Comparison of ENCODE assay signal across 1 cellular context in genomic region chr11:61974766-61975631, GRCh38.
TF ChIP-seq lines count a peak whose summit lies in the region.

No MANE protein-coding gene starts in this region.

TF ChIP-seq in HepG2, 621 proteins besides CTCF, POLR2A, EP300 and RAD21 (continued from another document and continues in another):
- TF ChIP-seq, protein P1, sequence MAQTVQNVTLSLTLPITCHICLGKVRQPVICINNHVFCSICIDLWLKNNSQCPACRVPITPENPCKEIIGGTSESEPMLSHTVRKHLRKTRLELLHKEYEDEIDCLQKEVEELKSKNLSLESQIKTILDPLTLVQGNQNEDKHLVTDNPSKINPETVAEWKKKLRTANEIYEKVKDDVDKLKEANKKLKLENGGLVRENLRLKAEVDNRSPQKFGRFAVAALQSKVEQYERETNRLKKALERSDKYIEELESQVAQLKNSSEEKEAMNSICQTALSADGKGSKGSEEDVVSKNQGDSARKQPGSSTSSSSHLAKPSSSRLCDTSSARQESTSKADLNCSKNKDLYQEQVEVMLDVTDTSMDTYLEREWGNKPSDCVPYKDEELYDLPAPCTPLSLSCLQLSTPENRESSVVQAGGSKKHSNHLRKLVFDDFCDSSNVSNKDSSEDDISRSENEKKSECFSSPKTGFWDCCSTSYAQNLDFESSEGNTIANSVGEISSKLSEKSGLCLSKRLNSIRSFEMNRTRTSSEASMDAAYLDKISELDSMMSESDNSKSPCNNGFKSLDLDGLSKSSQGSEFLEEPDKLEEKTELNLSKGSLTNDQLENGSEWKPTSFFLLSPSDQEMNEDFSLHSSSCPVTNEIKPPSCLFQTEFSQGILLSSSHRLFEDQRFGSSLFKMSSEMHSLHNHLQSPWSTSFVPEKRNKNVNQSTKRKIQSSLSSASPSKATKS (CRISPR knock-in tag; IDR thresholded peaks at IDR 0.05) = no peak
- TF ChIP-seq SMAD3 (CRISPR knock-in tag; IDR thresholded peaks at IDR 0.05) (no peak), TRAFD1 (CRISPR knock-in tag; IDR thresholded peaks at IDR 0.05; ENCODE audit: borderline replicate concordance) (no peak), SNRNP70 (IDR thresholded peaks at IDR 0.05; ENCODE audit: low read depth, low read length) (no peak), POGK (CRISPR knock-in tag; conservative IDR thresholded peaks at IDR 0.05) (no peak), KAT2B (IDR thresholded peaks at IDR 0.05; ENCODE audit: borderline replicate concordance, low read depth, low read length) (no peak), MXD3 (CRISPR knock-in tag; IDR thresholded peaks at IDR 0.05) (no peak), GTF2F1 (IDR thresholded peaks at IDR 0.05; ENCODE audit: low read length) (no peak), ZNF317 (CRISPR knock-in tag; IDR thresholded peaks at IDR 0.05) (no peak), NCOA5 (CRISPR knock-in tag; IDR thresholded peaks at IDR 0.05) (no peak), ZNF788 (CRISPR knock-in tag; IDR thresholded peaks at IDR 0.05; ENCODE audit: borderline replicate concordance) (no peak; the same call in 1 of the 2 replicates), TBX3 (IDR thresholded peaks at IDR 0.05; ENCODE audit: borderline replicate concordance) (0 out of 2 replicates have a peak, but pooled peaks have one; percentile 6), ZNF839 (CRISPR knock-in tag; IDR thresholded peaks at IDR 0.05; ENCODE audit: borderline replicate concordance) (no peak), HNRNPL (IDR thresholded peaks at IDR 0.05; ENCODE audit: low read depth, low read length) (peak; percentile 93), NFYB (CRISPR knock-in tag; IDR thresholded peaks at IDR 0.05) (no peak), EHMT2 (IDR thresholded peaks at IDR 0.05; ENCODE audit: borderline replicate concordance, low read depth, low read length) (no peak), ZNF577 (CRISPR knock-in tag; IDR thresholded peaks at IDR 0.05; ENCODE audit: borderline replicate concordance, low read depth) (no peak), ZNF354B (CRISPR knock-in tag; IDR thresholded peaks at IDR 0.05) (no peak), SAP130 (CRISPR knock-in tag; IDR thresholded peaks at IDR 0.05; ENCODE audit: low read depth) (peak; percentile 67), ZNF24 (IDR thresholded peaks at IDR 0.05) (no peak), ZNF552 (CRISPR knock-in tag; IDR thresholded peaks at IDR 0.05; ENCODE audit: borderline replicate concordance) (no peak), E2F2 (CRISPR knock-in tag; IDR thresholded peaks at IDR 0.05; ENCODE audit: borderline replicate concordance) (no peak), NFIC (IDR thresholded peaks at IDR 0.05; ENCODE audit: low read length) (no peak), ZSCAN9 (CRISPR knock-in tag; IDR thresholded peaks at IDR 0.05; ENCODE audit: borderline replicate concordance) (no peak), ZZZ3 (CRISPR knock-in tag; IDR thresholded peaks at IDR 0.05; ENCODE audit: borderline replicate concordance) (no peak), RARG (CRISPR knock-in tag; IDR thresholded peaks at IDR 0.05; ENCODE audit: low read depth) (no peak), GPBP1L1 (CRISPR knock-in tag; IDR thresholded peaks at IDR 0.05) (no peak), TOE1 (CRISPR knock-in tag; IDR thresholded peaks at IDR 0.05) (no peak), EZH2 (conservative IDR thresholded peaks at IDR 0.05; ENCODE audit: low read depth, low read length) (no peak), SMYD3 (CRISPR knock-in tag; IDR thresholded peaks at IDR 0.05) (no peak), KDM5B (CRISPR knock-in tag; IDR thresholded peaks at IDR 0.05; ENCODE audit: borderline replicate concordance) (no peak), ZNF263 (CRISPR knock-in tag; IDR thresholded peaks at IDR 0.05) (no peak), ZBTB3 (CRISPR knock-in tag; IDR thresholded peaks at IDR 0.05; ENCODE audit: borderline replicate concordance, low read depth) (no peak), ISL2 (CRISPR knock-in tag; IDR thresholded peaks at IDR 0.05) (no peak), BCL6 (CRISPR knock-in tag; IDR thresholded peaks at IDR 0.05) (peak; percentile 63), RBFOX2 (IDR thresholded peaks at IDR 0.05; ENCODE audit: low read depth, low read length) (no peak)
- TF ChIP-seq, protein P2, sequence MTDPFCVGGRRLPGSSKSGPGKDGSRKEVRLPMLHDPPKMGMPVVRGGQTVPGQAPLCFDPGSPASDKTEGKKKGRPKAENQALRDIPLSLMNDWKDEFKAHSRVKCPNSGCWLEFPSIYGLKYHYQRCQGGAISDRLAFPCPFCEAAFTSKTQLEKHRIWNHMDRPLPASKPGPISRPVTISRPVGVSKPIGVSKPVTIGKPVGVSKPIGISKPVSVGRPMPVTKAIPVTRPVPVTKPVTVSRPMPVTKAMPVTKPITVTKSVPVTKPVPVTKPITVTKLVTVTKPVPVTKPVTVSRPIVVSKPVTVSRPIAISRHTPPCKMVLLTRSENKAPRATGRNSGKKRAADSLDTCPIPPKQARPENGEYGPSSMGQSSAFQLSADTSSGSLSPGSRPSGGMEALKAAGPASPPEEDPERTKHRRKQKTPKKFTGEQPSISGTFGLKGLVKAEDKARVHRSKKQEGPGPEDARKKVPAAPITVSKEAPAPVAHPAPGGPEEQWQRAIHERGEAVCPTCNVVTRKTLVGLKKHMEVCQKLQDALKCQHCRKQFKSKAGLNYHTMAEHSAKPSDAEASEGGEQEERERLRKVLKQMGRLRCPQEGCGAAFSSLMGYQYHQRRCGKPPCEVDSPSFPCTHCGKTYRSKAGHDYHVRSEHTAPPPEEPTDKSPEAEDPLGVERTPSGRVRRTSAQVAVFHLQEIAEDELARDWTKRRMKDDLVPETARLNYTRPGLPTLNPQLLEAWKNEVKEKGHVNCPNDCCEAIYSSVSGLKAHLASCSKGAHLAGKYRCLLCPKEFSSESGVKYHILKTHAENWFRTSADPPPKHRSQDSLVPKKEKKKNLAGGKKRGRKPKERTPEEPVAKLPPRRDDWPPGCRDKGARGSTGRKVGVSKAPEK (CRISPR knock-in tag; IDR thresholded peaks at IDR 0.05; ENCODE audit: borderline replicate concordance) = no peak
- TF ChIP-seq, protein P3, sequence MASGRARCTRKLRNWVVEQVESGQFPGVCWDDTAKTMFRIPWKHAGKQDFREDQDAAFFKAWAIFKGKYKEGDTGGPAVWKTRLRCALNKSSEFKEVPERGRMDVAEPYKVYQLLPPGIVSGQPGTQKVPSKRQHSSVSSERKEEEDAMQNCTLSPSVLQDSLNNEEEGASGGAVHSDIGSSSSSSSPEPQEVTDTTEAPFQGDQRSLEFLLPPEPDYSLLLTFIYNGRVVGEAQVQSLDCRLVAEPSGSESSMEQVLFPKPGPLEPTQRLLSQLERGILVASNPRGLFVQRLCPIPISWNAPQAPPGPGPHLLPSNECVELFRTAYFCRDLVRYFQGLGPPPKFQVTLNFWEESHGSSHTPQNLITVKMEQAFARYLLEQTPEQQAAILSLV (CRISPR knock-in tag; IDR thresholded peaks at IDR 0.05; ENCODE audit: borderline replicate concordance) = no peak
- TF ChIP-seq, protein P4, sequence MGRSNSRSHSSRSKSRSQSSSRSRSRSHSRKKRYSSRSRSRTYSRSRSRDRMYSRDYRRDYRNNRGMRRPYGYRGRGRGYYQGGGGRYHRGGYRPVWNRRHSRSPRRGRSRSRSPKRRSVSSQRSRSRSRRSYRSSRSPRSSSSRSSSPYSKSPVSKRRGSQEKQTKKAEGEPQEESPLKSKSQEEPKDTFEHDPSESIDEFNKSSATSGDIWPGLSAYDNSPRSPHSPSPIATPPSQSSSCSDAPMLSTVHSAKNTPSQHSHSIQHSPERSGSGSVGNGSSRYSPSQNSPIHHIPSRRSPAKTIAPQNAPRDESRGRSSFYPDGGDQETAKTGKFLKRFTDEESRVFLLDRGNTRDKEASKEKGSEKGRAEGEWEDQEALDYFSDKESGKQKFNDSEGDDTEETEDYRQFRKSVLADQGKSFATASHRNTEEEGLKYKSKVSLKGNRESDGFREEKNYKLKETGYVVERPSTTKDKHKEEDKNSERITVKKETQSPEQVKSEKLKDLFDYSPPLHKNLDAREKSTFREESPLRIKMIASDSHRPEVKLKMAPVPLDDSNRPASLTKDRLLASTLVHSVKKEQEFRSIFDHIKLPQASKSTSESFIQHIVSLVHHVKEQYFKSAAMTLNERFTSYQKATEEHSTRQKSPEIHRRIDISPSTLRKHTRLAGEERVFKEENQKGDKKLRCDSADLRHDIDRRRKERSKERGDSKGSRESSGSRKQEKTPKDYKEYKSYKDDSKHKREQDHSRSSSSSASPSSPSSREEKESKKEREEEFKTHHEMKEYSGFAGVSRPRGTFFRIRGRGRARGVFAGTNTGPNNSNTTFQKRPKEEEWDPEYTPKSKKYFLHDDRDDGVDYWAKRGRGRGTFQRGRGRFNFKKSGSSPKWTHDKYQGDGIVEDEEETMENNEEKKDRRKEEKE (IDR thresholded peaks at IDR 0.05) = no peak
- TF ChIP-seq, protein P5, sequence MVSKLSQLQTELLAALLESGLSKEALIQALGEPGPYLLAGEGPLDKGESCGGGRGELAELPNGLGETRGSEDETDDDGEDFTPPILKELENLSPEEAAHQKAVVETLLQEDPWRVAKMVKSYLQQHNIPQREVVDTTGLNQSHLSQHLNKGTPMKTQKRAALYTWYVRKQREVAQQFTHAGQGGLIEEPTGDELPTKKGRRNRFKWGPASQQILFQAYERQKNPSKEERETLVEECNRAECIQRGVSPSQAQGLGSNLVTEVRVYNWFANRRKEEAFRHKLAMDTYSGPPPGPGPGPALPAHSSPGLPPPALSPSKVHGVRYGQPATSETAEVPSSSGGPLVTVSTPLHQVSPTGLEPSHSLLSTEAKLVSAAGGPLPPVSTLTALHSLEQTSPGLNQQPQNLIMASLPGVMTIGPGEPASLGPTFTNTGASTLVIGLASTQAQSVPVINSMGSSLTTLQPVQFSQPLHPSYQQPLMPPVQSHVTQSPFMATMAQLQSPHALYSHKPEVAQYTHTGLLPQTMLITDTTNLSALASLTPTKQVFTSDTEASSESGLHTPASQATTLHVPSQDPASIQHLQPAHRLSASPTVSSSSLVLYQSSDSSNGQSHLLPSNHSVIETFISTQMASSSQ (IDR thresholded peaks at IDR 0.05; ENCODE audit: low read depth) = no peak
- TF ChIP-seq, protein P5 (CRISPR knock-in tag; IDR thresholded peaks at IDR 0.05; ENCODE audit: borderline replicate concordance) = no peak
